ENCODE assay signal across 17 cellular contexts in the genomic region with DNA sequence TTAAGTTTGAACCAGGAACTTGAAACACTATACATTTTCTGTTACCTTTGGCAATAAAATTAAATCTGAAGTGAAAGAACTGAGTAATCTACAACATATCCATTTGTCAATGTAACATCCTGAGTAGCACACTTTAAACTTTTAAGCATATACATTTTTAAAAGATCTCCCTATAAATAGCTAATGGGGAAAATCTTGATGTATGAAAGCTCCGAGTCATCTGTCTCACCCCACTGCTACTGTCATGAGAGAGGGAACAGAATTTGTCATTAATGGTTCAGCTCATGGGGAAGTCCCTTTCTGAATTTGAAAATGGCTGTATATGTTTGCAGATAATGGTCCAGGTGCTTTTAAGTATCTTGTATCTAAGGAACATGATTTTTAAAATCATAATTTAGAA. TPM values are rescaled to one million over a fixed set of nuclear protein-coding genes. Genes with fewer than 3 reads are reported as not detected.
A peak's percentile ranks its signal among the peaks of the same experiment; 100 is the strongest.
DNase-seq lines count a peak whose midpoint lies in the region; ATAC-seq, FAIRE-seq and TF ChIP-seq lines count a peak whose summit lies in the region.
"Had no signal": no experiment of that assay in that cellular context is flagged by ENCODE, and none has a peak within 500 bp of the region (broad histone marks: within the 10 kb centered on the region; RNA-seq: fewer than 3 reads in every experiment).

No MANE protein-coding gene starts in this region.

- no peaks in the 10 kb centered on the region for H3K27me3 Mint-ChIP-seq in activated B cell treated with CpG ODN at 0.5 μM for 24 hours

- TF ChIP-seq CTCF in activated B cell treated with CpG ODN at 0.5 μM for 24 hours (IDR thresholded peaks at IDR 0.05) (no peak), BE2C (IDR thresholded peaks at IDR 0.05; ENCODE audit: low read depth, low read length) (no peak)

- DNase-seq in GM12892 (ENCODE audit: insufficient read length) (no peak), activated B cell treated with CpG ODN at 0.5 μM for 24 hours (no peak), BE2C (no peak), LoVo (ENCODE audit: low spot score) (no peak), HuH-7 (ENCODE audit: low spot score) (no peak)
- DNase-seq: glutamatergic neuron; naive thymus-derived CD8-positive, alpha-beta T cell; NCI-H1417; SIG-M5; testis had no signal

- H3K4me1 Mint-ChIP-seq in activated B cell treated with CpG ODN at 0.5 μM for 24 hours = peaks cover 3% of the 10 kb centered on the region
- H3K4me1 Mint-ChIP-seq: CD14-positive monocyte had no signal

- ATAC-seq in GM18868 (IDR thresholded peaks at IDR 0.05; ENCODE audit: unreplicated experiment) = peak; percentile 89
- ATAC-seq in HG02840 (IDR thresholded peaks at IDR 0.05; ENCODE audit: low FRiP score, unreplicated experiment) = peak; percentile 72
- peak; percentile 87 for ATAC-seq in activated B cell treated with CpG ODN at 0.5 μM for 24 hours (ENCODE audit: low read depth)
- no peak for ATAC-seq in GM19324 (IDR thresholded peaks at IDR 0.05; ENCODE audit: low FRiP score, unreplicated experiment)
- ATAC-seq: naive thymus-derived CD8-positive, alpha-beta T cell had no signal

- peak; percentile 87 for FAIRE-seq in GM12892 (lab: Jason Lieb, UNC)
- FAIRE-seq: endometrium had no signal

- H3K4me3 ChIP-seq in BE2C (ENCODE audit: low read depth, low read length) = no peak overlapping the region
- H3K4me3 ChIP-seq: right atrium auricular region, testis had no signal

- TF ChIP-seq POLR2A in GM12892 (IDR thresholded peaks at IDR 0.05; ENCODE audit: low read depth, low read length) = no peak

- intact Hi-C loops in activated B cell treated with CpG ODN at 0.5 μM for 24 hours (cut with micrococcal nuclease) = no loop called here

- no peaks in the 10 kb centered on the region for H3K36me3 ChIP-seq in BE2C
- H3K36me3 ChIP-seq: right atrium auricular region had no signal

- H3K4me1 ChIP-seq in BE2C = no peaks in the 10 kb centered on the region; the same call in 1 of the 2 replicates
- H3K4me1 ChIP-seq: testis had no signal

- no peaks in the 10 kb centered on the region for H3K9me3 Mint-ChIP-seq in activated B cell treated with CpG ODN at 0.5 μM for 24 hours
- H3K9me3 Mint-ChIP-seq: naive thymus-derived CD8-positive, alpha-beta T cell had no signal

- peak overlapping the region; percentile 50 for H3K27ac Mint-ChIP-seq in activated B cell treated with CpG ODN at 0.5 μM for 24 hours
- H3K27ac Mint-ChIP-seq: brain; CD14-positive monocyte; naive thymus-derived CD8-positive, alpha-beta T cell had no signal

- no peaks in the 10 kb centered on the region for H3K36me3 Mint-ChIP-seq in activated B cell treated with CpG ODN at 0.5 μM for 24 hours (ENCODE audit: low read depth)
- H3K36me3 Mint-ChIP-seq: brain; CD14-positive monocyte; naive thymus-derived CD8-positive, alpha-beta T cell had no signal

- POLR2A ChIA-PET in activated B cell treated with CpG ODN at 0.5 μM for 24 hours (lab: Charles Lee) = no interaction called here

- H3K4me3 Mint-ChIP-seq in activated B cell treated with CpG ODN at 0.5 μM for 24 hours = no peak overlapping the region
- H3K4me3 Mint-ChIP-seq: brain; CD14-positive monocyte; naive thymus-derived CD8-positive, alpha-beta T cell had no signal

- no peaks in the 10 kb centered on the region for H3K27me3 ChIP-seq in BE2C
- H3K27me3 ChIP-seq: right atrium auricular region, testis had no signal

- CTCF ChIA-PET in activated B cell treated with CpG ODN at 0.5 μM for 24 hours (lab: Charles Lee) = no interaction called here

- H3K9me3 ChIP-seq in BE2C = no peaks in the 10 kb centered on the region
- H3K9me3 ChIP-seq: right atrium auricular region, testis had no signal

RNA-seq across cellular contexts. Expression of a gene that starts 55.2 kb away (rescaled TPM):
- polyA plus RNA-seq in GM12892 (2012; ENCODE audit: missing spikeins) = not detected
- not detected in 2 replicates for total RNA-seq in activated B cell treated with CpG ODN at 0.5 μM for 24 hours
- polyA plus RNA-seq in BE2C (2012; ENCODE audit: insufficient read depth, insufficient read length, low read depth) = 1.9 TPM
- total RNA-seq: naive thymus-derived CD8-positive, alpha-beta T cell; right atrium auricular region; testis had no signal
- polyA plus RNA-seq: CD14-positive monocyte; naive thymus-derived CD8-positive, alpha-beta T cell had no signal
